ENCODE assay signal across 15 cellular contexts in the genomic region with DNA sequence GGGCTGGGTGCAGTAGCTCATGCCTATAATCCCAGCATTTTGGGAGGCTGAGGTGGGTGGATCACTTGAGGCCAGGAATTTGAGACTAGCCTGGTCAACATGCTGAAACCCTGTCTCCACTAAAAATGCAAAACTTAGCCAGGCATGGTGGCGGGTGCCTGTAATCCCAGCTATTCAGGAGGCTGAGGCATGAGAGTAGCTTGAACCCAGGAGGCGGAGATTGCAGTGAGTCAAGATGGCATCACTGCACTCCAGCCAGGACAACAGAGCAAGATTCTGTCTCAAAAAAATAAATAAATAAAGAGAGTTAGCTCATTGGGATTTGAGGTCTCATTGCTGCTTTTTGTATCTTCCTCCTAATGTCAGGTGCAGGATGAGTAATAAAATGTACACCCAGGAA. TPM values are rescaled to one million over a fixed set of nuclear protein-coding genes. Genes with fewer than 3 reads are reported as not detected.
"Had no signal": no experiment of that assay in that cellular context is flagged by ENCODE, and none has a peak within 500 bp of the region (broad histone marks: within the 10 kb centered on the region; RNA-seq: fewer than 3 reads in every experiment).

No MANE protein-coding gene starts in this region.

RNA-seq across cellular contexts. Expression of gene TMEM31, which starts 53.6 kb away (rescaled TPM):
- total RNA-seq: activated B cell treated with CpG ODN at 0.5 μM for 24 hours; activated T-helper 17 cell treated with anti-CD3 and anti-CD28 coated beads, Interleukin-2, amount 50 U/mL, for 72 hours; aorta; dermis microvascular lymphatic vessel endothelial cell; hepatocyte; left ventricle myocardium inferior; lung microvascular endothelial cell; natural killer cell treated with Interleukin-12 subunit alpha and Interleukin-12 subunit beta and Interleukin-15 and Interleukin-18, amount 100 ng/mL, for 72 hours; pancreas; psoas muscle; T-helper 1 cell treated with Interleukin-12 subunit alpha and Interleukin-12 subunit beta and Interleukin-4 antibody, amounts not matched to agents 30 ng/mL and 1 ng/mL, for 36 hours; ureter had no signal
- polyA plus RNA-seq: adipose tissue, aorta, immature natural killer cell, right cardiac atrium had no signal
